In genomic region chr11:12224537-12224893, GRCh38 we compare ENCODE assay signal across 8 cellular contexts.
A peak's percentile ranks its signal among the peaks of the same experiment; 100 is the strongest.
DNase-seq lines count a peak whose midpoint lies in the region; ATAC-seq and TF ChIP-seq lines count a peak whose summit lies in the region.

No MANE protein-coding gene starts in this region.

- H3K4me1 ChIP-seq in BLaER1 (peaks cover 63% of the 10 kb centered on the region), mucosa of rectum (ENCODE audit: control insufficient read depth in 2 of 2, insufficient read depth in 2 of 2, low read length in 2 of 2) (peaks cover 43 to 47% of the 10 kb centered on the region in 2 donors)

- TF ChIP-seq CTCF in GM20000 (IDR thresholded peaks at IDR 0.05; ENCODE audit: extremely low read depth, missing control alignments), result no peak

- peaks cover 67% of the 10 kb centered on the region for H3K4me1 Mint-ChIP-seq in central memory CD8-positive, alpha-beta T cell

- no peaks in the 10 kb centered on the region for H3K36me3 ChIP-seq in BLaER1
- peaks cover 50 to 57% of the 10 kb centered on the region in 2 donors for H3K36me3 ChIP-seq in mucosa of rectum (ENCODE audit: control insufficient read depth in 2 of 2, insufficient read depth in 2 of 2, low read length in 2 of 2)

- H3K27me3 ChIP-seq in BLaER1 (no peaks in the 10 kb centered on the region), mucosa of rectum (ENCODE audit: control insufficient read depth in 2 of 2, insufficient read depth in 2 of 2, low read length in 2 of 2) (no peaks in the 10 kb centered on the region)

- peak; percentile 96 for ATAC-seq in central memory CD8-positive, alpha-beta T cell (replicated peaks; ENCODE audit: extremely low read depth, poor library complexity, severe bottlenecking)
- peak; percentile 99 for ATAC-seq in stimulated activated naive CD8-positive, alpha-beta T cell treated with anti-CD3 and anti-CD28 coated beads, Interleukin-15, Interleukin-2, amounts not matched to agents 100 U/mL and 50 U/mL, for 24 hours

- peak overlapping the region; percentile 97 for H3K27ac Mint-ChIP-seq in central memory CD8-positive, alpha-beta T cell (ENCODE audit: low read depth)

- DNase-seq in GM20000 (ENCODE audit: low spot score) (peak; percentile 44), HT1080 (ENCODE audit: low read depth) (peak; percentile 99), DMS53 (lab: John Stamatoyannopoulos, UW) (no peak)
- peak; percentile 62 to 79 for DNase-seq in activated CD4-positive, alpha-beta T cell treated with anti-CD3 and anti-CD28 coated beads for 24 hours (ENCODE audit: low read depth in 2 of 2)
- peak; percentile 80 to 91 for DNase-seq in central memory CD8-positive, alpha-beta T cell (ENCODE audit: low spot score in 2 of 2)
- DNase-seq in stimulated activated naive CD8-positive, alpha-beta T cell treated with anti-CD3 and anti-CD28 coated beads, Interleukin-15, Interleukin-2, amounts not matched to agents 100 U/mL and 50 U/mL, for 24 hours, result peak; percentile 92

- H4K20me1 ChIP-seq in BLaER1, result no peaks in the 10 kb centered on the region

- no peaks in the 10 kb centered on the region for H3K27me3 Mint-ChIP-seq in central memory CD8-positive, alpha-beta T cell

- H3K27ac ChIP-seq in BLaER1 (peak overlapping the region; percentile 67), mucosa of rectum (ENCODE audit: low read depth in 2 of 2, low read length in 2 of 2) (peak overlapping the region; percentile 76 to 81)

- peak overlapping the region; percentile 23; the same call in 1 of the 2 replicates for H3K4me3 ChIP-seq in BLaER1
- H3K4me3 ChIP-seq in mucosa of rectum (ENCODE audit: low read length in 2 of 2), result no peak overlapping the region

- H3K4me2 ChIP-seq in BLaER1, result peak overlapping the region; percentile 93

- peaks cover 44% of the 10 kb centered on the region for H3K36me3 Mint-ChIP-seq in central memory CD8-positive, alpha-beta T cell (ENCODE audit: insufficient read depth)

- H3K9ac ChIP-seq in BLaER1, result peak overlapping the region; percentile 54
- peak overlapping the region; percentile 50 to 57 for H3K9ac ChIP-seq in mucosa of rectum (ENCODE audit: low read depth in 1 of 2, low read length in 2 of 2)

- peak overlapping the region; percentile 80 for H3K4me3 Mint-ChIP-seq in central memory CD8-positive, alpha-beta T cell

- no peaks in the 10 kb centered on the region for H3K9me3 Mint-ChIP-seq in central memory CD8-positive, alpha-beta T cell

- H3K9me3 ChIP-seq in BLaER1, result no peaks in the 10 kb centered on the region
- H3K9me3 ChIP-seq in mucosa of rectum (ENCODE audit: control insufficient read depth in 2 of 2, low read length in 2 of 2), result no peaks in the 10 kb centered on the region
